In genomic region chr15:29103825-29104565, GRCh38 we compare ENCODE assay signal across 7 cellular contexts.
DNase-seq lines count a peak whose midpoint lies in the region; ATAC-seq and TF ChIP-seq lines count a peak whose summit lies in the region.

No MANE protein-coding gene starts in this region.

- no peaks in the 10 kb centered on the region for H3K27me3 Mint-ChIP-seq in neural crest cell (ENCODE audit: low read depth)

- DNase-seq in NAMALWA (ENCODE audit: low spot score) (peak; percentile 57), fibroblast of mammary gland (ENCODE audit: low read depth) (peak; percentile 70), neural crest cell (ENCODE audit: low read depth, low spot score) (peak; percentile 83), superior temporal gyrus (ENCODE audit: extremely low spot score) (peak; percentile 80)
- DNase-seq in activated T-cell treated with anti-CD3 and anti-CD28 coated beads, Interleukin-2, amount 50 U/mL, for 48 hours, result peak; percentile 75 to 82

- no peaks in the 10 kb centered on the region for H3K9me3 Mint-ChIP-seq in neural crest cell

- no peak overlapping the region for H3K27ac Mint-ChIP-seq in neural crest cell (ENCODE audit: unreplicated experiment)

- peaks cover 7% of the 10 kb centered on the region for H3K4me1 Mint-ChIP-seq in neural crest cell

- H3K4me3 Mint-ChIP-seq in neural crest cell, result no peak overlapping the region

- H3K36me3 Mint-ChIP-seq in neural crest cell (ENCODE audit: low read depth), result peaks cover 7% of the 10 kb centered on the region

- TF ChIP-seq CTCF in fibroblast of mammary gland (conservative IDR thresholded peaks at IDR 0.05; ENCODE audit: control insufficient read depth, insufficient read depth, low read depth, low read length) (no peak), neural crest cell (conservative IDR thresholded peaks at IDR 0.05) (peak; percentile 89)

- peak overlapping the region; percentile 37 for H3K4me3 ChIP-seq in fibroblast of mammary gland (ENCODE audit: control insufficient read depth, low read depth, low read length)

- ATAC-seq in GM18909 (IDR thresholded peaks at IDR 0.05; ENCODE audit: poor library complexity, unreplicated experiment), result peak; percentile 59
- no peak for ATAC-seq in HG03432 (IDR thresholded peaks at IDR 0.05; ENCODE audit: unreplicated experiment)
